28 cellular contexts compared by ENCODE assay signal in the genomic region with DNA sequence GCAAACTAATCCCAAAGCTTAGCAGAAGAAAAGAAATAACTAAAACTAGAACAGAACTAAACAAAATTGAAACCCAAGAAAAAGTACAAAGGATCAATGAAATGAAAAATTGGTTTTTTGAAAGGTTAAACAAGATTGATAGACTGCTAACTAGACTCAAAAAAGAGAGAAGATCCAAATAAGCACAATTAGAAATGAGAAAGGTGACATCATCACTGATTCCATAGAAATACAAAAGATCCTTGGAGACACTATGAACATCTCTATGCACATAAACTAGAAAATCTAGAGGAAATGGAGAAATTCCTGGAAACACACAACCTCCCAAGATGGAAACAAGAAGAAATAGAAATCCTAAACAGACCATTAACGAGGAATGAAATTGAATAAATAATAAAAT.
"Had no signal": no experiment of that assay in that cellular context is flagged by ENCODE, and none has a peak within 500 bp of the region (broad histone marks: within the 10 kb centered on the region; RNA-seq: fewer than 3 reads in every experiment).

No MANE protein-coding gene starts in this region.

- FAIRE-seq: colon, endometrium, islet of Langerhans, keratinocyte had no signal

- H3K9me3 ChIP-seq: esophagus squamous epithelium, gastrocnemius medialis had no signal

- H3K27ac ChIP-seq: epithelial cell of prostate, esophagus squamous epithelium, gastrocnemius medialis, heart right ventricle, left lung had no signal

- H3K4me1 ChIP-seq: left lung had no signal

- ATAC-seq: effector memory CD8-positive, alpha-beta T cell; esophagus mucosa; gastrocnemius medialis; heart right ventricle; left cardiac atrium; left lung; left ventricle myocardium superior; naive thymus-derived CD4-positive, alpha-beta T cell had no signal

- H3K4me3 ChIP-seq: esophagus squamous epithelium, gastrocnemius medialis, heart right ventricle, left lung, lung had no signal

- H3K36me3 ChIP-seq: esophagus squamous epithelium, gastrocnemius medialis, heart right ventricle, left lung had no signal

- DNase-seq: cortex of kidney; dermis blood vessel endothelial cell; effector CD8-positive, alpha-beta T cell; effector memory CD8-positive, alpha-beta T cell; endodermal cell; erythroblast; esophagus squamous epithelium; foreskin fibroblast; foreskin melanocyte; gastrocnemius medialis; glutamatergic neuron; head of caudate nucleus; heart right ventricle; hippocampal formation; left cardiac atrium; left lung; left ventricle myocardium superior; mammary epithelial cell; mesendoderm; midbrain; naive thymus-derived CD4-positive, alpha-beta T cell had no signal

- H3K27me3 ChIP-seq: esophagus squamous epithelium, gastrocnemius medialis, heart right ventricle, left lung had no signal
